Comparison of ENCODE assay signal across 8 cellular contexts in genomic region chr11:19071255-19071654, GRCh38. TPM values are rescaled to one million over a fixed set of nuclear protein-coding genes. Genes with fewer than 3 reads are reported as not detected.
DNase-seq lines count a peak whose midpoint lies in the region; ATAC-seq, FAIRE-seq and TF ChIP-seq lines count a peak whose summit lies in the region.

No MANE protein-coding gene starts in this region.

- DNase-seq in GM19239 (ENCODE audit: insufficient read length, low spot score) (peak; percentile 32), NCI-H510A treated with DMSO at 0.1 percent for 48 hours (lab: John Stamatoyannopoulos, UW) (peak; percentile 77), dermis microvascular lymphatic vessel endothelial cell (ENCODE audit: low read depth in 2 of 2) (peak; percentile 75 to 90), lung microvascular endothelial cell (ENCODE audit: low read depth in 2 of 2) (peak; percentile 89 to 91)
- peak; percentile 36 to 48 for DNase-seq in activated CD4-positive, alpha-beta T cell treated with anti-CD3 and anti-CD28 coated beads for 4 hours
- peak; percentile 16 for DNase-seq in stimulated activated CD8-positive, alpha-beta memory T cell treated with anti-CD3 and anti-CD28 coated beads, Interleukin-15, amount 100 ng/mL, for 1 hour (ENCODE audit: low read depth)

- TF ChIP-seq CTCF in C4-2B (conservative IDR thresholded peaks at IDR 0.05): peak; percentile 99

- peak; percentile 98 for FAIRE-seq in GM19239 (lab: Jason Lieb, UNC)

- ATAC-seq in HG03432 (IDR thresholded peaks at IDR 0.05; ENCODE audit: unreplicated experiment): peak; percentile 96

- H3K27ac ChIP-seq in C4-2B: no peak overlapping the region

RNA-seq across cellular contexts. Expression of gene MRGPRX2, which starts 10.7 kb away (rescaled TPM):
- total RNA-seq in dermis microvascular lymphatic vessel endothelial cell (not detected in 2 replicates), lung microvascular endothelial cell (not detected in 2 replicates)

RNA-seq across cellular contexts. Expression of gene ZDHHC13, which starts 45.7 kb away (rescaled TPM):
- total RNA-seq in dermis microvascular lymphatic vessel endothelial cell (15.5 and 22.5 TPM in 2 replicates), lung microvascular endothelial cell (13.9 and 25.7 TPM in 2 replicates)

Comparison
In these comparisons a context has a peak if more than half of its experiments do, and no peak if none do; other contexts are left out.
1. DNase-seq: peak in every context shown above with its lines; median percentile 90 in lung microvascular endothelial cell; 82 in dermis microvascular lymphatic vessel endothelial cell; 77 in NCI-H510A treated with DMSO at 0.1 percent for 48 hours; 42 in activated CD4-positive, alpha-beta T cell treated with anti-CD3 and anti-CD28 coated beads for 4 hours; 32 in GM19239; 16 in stimulated activated CD8-positive, alpha-beta memory T cell treated with anti-CD3 and anti-CD28 coated beads, Interleukin-15, amount 100 ng/mL, for 1 hour.